In the genomic region with DNA sequence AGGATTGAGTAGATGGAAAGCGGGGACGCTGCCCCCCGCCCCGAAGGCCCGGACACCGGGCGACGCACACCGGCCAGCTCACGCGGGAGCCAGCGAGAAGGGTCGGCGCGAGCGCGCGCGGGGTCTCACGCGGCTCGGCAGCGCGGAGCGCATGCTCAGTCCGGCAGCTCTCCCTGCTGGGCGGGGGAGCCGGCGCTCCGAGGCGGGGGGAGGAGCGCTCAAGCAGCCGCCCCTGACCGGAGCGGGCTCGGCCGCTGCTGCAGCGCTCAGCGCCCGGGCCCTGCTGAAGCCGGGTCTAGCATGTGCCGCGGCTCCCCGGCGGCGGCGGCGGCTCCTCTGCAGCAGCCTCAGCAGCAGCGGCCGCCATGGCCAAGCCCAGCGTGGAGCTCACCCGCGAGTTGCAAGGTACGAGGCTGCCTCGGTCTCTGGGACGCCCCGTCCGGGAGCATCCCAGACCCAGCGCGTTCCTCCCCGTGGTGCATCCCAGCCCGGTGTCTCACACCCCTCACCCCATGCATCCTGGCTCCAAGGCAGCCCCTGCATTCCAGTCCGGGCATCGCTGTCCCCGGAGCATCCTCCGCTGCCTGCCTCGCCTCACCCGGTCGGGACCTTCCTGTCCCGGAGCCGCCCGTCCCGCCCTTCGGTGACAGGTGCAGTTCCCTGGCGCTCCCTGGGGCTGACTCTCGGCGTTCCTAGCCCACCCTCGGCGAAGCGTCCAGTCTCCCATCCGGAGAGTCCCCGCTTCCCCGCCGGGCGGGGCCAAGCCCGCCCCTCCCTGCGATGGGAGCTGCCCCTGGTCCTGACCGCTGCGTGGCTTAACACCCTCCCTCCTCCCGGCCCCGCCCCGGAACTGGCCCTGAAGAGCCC, we compare ENCODE assay signal across 2 cellular contexts.
TF ChIP-seq lines count a peak whose summit lies in the region.

A gene with protein sequence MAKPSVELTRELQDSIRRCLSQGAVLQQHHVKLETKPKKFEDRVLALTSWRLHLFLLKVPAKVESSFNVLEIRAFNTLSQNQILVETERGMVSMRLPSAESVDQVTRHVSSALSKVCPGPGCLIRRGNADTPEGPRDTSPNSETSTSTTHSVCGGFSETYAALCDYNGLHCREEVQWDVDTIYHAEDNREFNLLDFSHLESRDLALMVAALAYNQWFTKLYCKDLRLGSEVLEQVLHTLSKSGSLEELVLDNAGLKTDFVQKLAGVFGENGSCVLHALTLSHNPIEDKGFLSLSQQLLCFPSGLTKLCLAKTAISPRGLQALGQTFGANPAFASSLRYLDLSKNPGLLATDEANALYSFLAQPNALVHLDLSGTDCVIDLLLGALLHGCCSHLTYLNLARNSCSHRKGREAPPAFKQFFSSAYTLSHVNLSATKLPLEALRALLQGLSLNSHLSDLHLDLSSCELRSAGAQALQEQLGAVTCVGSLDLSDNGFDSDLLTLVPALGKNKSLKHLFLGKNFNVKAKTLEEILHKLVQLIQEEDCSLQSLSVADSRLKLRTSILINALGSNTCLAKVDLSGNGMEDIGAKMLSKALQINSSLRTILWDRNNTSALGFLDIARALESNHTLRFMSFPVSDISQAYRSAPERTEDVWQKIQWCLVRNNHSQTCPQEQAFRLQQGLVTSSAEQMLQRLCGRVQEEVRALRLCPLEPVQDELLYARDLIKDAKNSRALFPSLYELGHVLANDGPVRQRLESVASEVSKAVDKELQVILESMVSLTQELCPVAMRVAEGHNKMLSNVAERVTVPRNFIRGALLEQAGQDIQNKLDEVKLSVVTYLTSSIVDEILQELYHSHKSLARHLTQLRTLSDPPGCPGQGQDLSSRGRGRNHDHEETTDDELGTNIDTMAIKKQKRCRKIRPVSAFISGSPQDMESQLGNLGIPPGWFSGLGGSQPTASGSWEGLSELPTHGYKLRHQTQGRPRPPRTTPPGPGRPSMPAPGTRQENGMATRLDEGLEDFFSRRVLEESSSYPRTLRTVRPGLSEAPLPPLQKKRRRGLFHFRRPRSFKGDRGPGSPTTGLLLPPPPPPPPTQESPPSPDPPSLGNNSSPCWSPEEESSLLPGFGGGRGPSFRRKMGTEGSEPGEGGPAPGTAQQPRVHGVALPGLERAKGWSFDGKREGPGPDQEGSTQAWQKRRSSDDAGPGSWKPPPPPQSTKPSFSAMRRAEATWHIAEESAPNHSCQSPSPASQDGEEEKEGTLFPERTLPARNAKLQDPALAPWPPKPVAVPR (N-terminal part only) (plus strand): TSS at position 221 of the 867 bp plus-strand sequence. CDS start 145 bp downstream, at position 366.

TF ChIP-seq in HEK293, 187 proteins besides CTCF, POLR2A, EP300 and RAD21 (continued from another document and continues in another):
- TF ChIP-seq, protein P1, sequence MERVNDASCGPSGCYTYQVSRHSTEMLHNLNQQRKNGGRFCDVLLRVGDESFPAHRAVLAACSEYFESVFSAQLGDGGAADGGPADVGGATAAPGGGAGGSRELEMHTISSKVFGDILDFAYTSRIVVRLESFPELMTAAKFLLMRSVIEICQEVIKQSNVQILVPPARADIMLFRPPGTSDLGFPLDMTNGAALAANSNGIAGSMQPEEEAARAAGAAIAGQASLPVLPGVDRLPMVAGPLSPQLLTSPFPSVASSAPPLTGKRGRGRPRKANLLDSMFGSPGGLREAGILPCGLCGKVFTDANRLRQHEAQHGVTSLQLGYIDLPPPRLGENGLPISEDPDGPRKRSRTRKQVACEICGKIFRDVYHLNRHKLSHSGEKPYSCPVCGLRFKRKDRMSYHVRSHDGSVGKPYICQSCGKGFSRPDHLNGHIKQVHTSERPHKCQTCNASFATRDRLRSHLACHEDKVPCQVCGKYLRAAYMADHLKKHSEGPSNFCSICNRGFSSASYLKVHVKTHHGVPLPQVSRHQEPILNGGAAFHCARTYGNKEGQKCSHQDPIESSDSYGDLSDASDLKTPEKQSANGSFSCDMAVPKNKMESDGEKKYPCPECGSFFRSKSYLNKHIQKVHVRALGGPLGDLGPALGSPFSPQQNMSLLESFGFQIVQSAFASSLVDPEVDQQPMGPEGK (tag by site-specific recombination; IDR thresholded peaks at IDR 0.05) = peak; percentile 86
- TF ChIP-seq ZNF335 (tag by site-specific recombination; conservative IDR thresholded peaks at IDR 0.05) = peak; percentile 49
- no peak for TF ChIP-seq ZNF623 (tag by site-specific recombination; IDR thresholded peaks at IDR 0.05)
- no peak for TF ChIP-seq ZNF391 (tag by site-specific recombination; IDR thresholded peaks at IDR 0.05; ENCODE audit: borderline replicate concordance, low read depth)
- peak; percentile 88 for TF ChIP-seq KLF1 (tag by site-specific recombination; IDR thresholded peaks at IDR 0.05)
- peak; percentile 34; the same call in 1 of the 2 replicates for TF ChIP-seq ZNF341 (tag by site-specific recombination; IDR thresholded peaks at IDR 0.05; ENCODE audit: low read depth)
- TF ChIP-seq ZBTB17 (tag by site-specific recombination; IDR thresholded peaks at IDR 0.05) = peak; percentile 70
- TF ChIP-seq, protein P2, sequence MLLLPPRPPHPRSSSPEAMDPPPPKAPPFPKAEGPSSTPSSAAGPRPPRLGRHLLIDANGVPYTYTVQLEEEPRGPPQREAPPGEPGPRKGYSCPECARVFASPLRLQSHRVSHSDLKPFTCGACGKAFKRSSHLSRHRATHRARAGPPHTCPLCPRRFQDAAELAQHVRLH (tag by site-specific recombination; IDR thresholded peaks at IDR 0.05) = no peak
- TF ChIP-seq ZNF174 (tag by site-specific recombination; IDR thresholded peaks at IDR 0.05) = no peak
- peak; percentile 83 for TF ChIP-seq ZNF600 (tag by site-specific recombination; IDR thresholded peaks at IDR 0.05)
- TF ChIP-seq KLF16 (tag by site-specific recombination; IDR thresholded peaks at IDR 0.05) = peak; percentile 42
- peak; percentile 64 for TF ChIP-seq ZBTB48 (tag by site-specific recombination; IDR thresholded peaks at IDR 0.05)
- peak; percentile 53; the same call in 1 of the 2 replicates for TF ChIP-seq KLF7 (tag by site-specific recombination; IDR thresholded peaks at IDR 0.05; ENCODE audit: borderline replicate concordance)
- TF ChIP-seq, protein P3, sequence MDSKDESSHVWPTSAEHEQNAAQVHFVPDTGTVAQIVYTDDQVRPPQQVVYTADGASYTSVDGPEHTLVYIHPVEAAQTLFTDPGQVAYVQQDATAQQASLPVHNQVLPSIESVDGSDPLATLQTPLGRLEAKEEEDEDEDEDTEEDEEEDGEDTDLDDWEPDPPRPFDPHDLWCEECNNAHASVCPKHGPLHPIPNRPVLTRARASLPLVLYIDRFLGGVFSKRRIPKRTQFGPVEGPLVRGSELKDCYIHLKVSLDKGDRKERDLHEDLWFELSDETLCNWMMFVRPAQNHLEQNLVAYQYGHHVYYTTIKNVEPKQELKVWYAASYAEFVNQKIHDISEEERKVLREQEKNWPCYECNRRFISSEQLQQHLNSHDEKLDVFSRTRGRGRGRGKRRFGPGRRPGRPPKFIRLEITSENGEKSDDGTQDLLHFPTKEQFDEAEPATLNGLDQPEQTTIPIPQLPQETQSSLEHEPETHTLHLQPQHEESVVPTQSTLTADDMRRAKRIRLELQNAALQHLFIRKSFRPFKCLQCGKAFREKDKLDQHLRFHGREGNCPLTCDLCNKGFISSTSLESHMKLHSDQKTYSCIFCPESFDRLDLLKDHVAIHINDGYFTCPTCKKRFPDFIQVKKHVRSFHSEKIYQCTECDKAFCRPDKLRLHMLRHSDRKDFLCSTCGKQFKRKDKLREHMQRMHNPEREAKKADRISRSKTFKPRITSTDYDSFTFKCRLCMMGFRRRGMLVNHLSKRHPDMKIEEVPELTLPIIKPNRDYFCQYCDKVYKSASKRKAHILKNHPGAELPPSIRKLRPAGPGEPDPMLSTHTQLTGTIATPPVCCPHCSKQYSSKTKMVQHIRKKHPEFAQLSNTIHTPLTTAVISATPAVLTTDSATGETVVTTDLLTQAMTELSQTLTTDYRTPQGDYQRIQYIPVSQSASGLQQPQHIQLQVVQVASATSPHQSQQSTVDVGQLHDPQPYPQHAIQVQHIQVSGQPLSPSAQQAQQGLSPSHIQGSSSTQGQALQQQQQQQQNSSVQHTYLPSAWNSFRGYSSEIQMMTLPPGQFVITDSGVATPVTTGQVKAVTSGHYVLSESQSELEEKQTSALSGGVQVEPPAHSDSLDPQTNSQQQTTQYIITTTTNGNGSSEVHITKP (tag by site-specific recombination; IDR thresholded peaks at IDR 0.05) = peak; percentile 37
- no peak; the same call in 1 of the 2 replicates for TF ChIP-seq KLF9 (tag by site-specific recombination; IDR thresholded peaks at IDR 0.05; ENCODE audit: low read depth)
- 0 out of 2 replicates have a peak, but pooled peaks have one; percentile 15 for TF ChIP-seq ZNF629 (tag by site-specific recombination; IDR thresholded peaks at IDR 0.05)
- 0 out of 2 replicates have a peak, but pooled peaks have one; percentile 12 for TF ChIP-seq ZNF76 (tag by site-specific recombination; IDR thresholded peaks at IDR 0.05; ENCODE audit: borderline replicate concordance, low read depth)
- peak; percentile 87 for TF ChIP-seq SP2 (tag by site-specific recombination; IDR thresholded peaks at IDR 0.05)
- peak; percentile 85 for TF ChIP-seq SP3 (tag by site-specific recombination; IDR thresholded peaks at IDR 0.05)
- TF ChIP-seq BCL11A (tag by site-specific recombination; IDR thresholded peaks at IDR 0.05; ENCODE audit: low read depth) = no peak
- peak; percentile 55; the same call in 1 of the 2 replicates for TF ChIP-seq GLIS2 (tag by site-specific recombination; IDR thresholded peaks at IDR 0.05)

TF ChIP-seq in K562, 482 proteins besides CTCF, POLR2A, EP300 and RAD21 (continued from another document and continues in another):
- TF ChIP-seq, protein P4, sequence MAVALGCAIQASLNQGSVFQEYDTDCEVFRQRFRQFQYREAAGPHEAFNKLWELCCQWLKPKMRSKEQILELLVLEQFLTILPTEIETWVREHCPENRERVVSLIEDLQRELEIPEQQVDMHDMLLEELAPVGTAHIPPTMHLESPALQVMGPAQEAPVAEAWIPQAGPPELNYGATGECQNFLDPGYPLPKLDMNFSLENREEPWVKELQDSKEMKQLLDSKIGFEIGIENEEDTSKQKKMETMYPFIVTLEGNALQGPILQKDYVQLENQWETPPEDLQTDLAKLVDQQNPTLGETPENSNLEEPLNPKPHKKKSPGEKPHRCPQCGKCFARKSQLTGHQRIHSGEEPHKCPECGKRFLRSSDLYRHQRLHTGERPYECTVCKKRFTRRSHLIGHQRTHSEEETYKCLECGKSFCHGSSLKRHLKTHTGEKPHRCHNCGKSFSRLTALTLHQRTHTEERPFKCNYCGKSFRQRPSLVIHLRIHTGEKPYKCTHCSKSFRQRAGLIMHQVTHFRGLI (CRISPR knock-in tag; IDR thresholded peaks at IDR 0.05) = no peak
- no peak for TF ChIP-seq CREB1 (IDR thresholded peaks at IDR 0.05)
- TF ChIP-seq CREB1 (CRISPR knock-in tag; IDR thresholded peaks at IDR 0.05) = no peak
- TF ChIP-seq PTTG1 (tag; IDR thresholded peaks at IDR 0.05; ENCODE audit: low read depth) = no peak
- TF ChIP-seq FOSL1 (tag; conservative IDR thresholded peaks at IDR 0.05) = no peak
- no peak for TF ChIP-seq PTBP1 (IDR thresholded peaks at IDR 0.05; ENCODE audit: low read depth, low read length)
- TF ChIP-seq, protein P5, sequence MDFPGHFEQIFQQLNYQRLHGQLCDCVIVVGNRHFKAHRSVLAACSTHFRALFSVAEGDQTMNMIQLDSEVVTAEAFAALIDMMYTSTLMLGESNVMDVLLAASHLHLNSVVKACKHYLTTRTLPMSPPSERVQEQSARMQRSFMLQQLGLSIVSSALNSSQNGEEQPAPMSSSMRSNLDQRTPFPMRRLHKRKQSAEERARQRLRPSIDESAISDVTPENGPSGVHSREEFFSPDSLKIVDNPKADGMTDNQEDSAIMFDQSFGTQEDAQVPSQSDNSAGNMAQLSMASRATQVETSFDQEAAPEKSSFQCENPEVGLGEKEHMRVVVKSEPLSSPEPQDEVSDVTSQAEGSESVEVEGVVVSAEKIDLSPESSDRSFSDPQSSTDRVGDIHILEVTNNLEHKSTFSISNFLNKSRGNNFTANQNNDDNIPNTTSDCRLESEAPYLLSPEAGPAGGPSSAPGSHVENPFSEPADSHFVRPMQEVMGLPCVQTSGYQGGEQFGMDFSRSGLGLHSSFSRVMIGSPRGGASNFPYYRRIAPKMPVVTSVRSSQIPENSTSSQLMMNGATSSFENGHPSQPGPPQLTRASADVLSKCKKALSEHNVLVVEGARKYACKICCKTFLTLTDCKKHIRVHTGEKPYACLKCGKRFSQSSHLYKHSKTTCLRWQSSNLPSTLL (IDR thresholded peaks at IDR 0.05) = no peak
- no peak for TF ChIP-seq ZBTB7A (IDR thresholded peaks at IDR 0.05; ENCODE audit: borderline replicate concordance, control insufficient read depth, low read depth, low read length)
- TF ChIP-seq IFI16 (CRISPR knock-in tag; IDR thresholded peaks at IDR 0.05) = no peak
- TF ChIP-seq MEF2A (IDR thresholded peaks at IDR 0.05; ENCODE audit: control insufficient read depth, low read depth, low read length) = no peak
- TF ChIP-seq ZBTB17 (CRISPR knock-in tag; IDR thresholded peaks at IDR 0.05) = no peak
- no peak for TF ChIP-seq NFXL1 (CRISPR knock-in tag; IDR thresholded peaks at IDR 0.05)
- TF ChIP-seq PHB (CRISPR knock-in tag; IDR thresholded peaks at IDR 0.05) = no peak
- no peak for TF ChIP-seq ZNF830 (CRISPR knock-in tag; IDR thresholded peaks at IDR 0.05)
- peak; percentile 63 for TF ChIP-seq RBFOX2 (IDR thresholded peaks at IDR 0.05; ENCODE audit: low read depth, low read length)
- peak; percentile 61 for TF ChIP-seq L3MBTL2 (IDR thresholded peaks at IDR 0.05)
- TF ChIP-seq ATF1 (CRISPR knock-in tag; IDR thresholded peaks at IDR 0.05) = no peak
- TF ChIP-seq ATF1 (tag; IDR thresholded peaks at IDR 0.05) = no peak
- TF ChIP-seq ILK (tag; IDR thresholded peaks at IDR 0.05; ENCODE audit: borderline replicate concordance, low read depth) = no peak
- no peak for TF ChIP-seq SMARCA4 (IDR thresholded peaks at IDR 0.05)
- no peak for TF ChIP-seq ZFP1 (CRISPR knock-in tag; IDR thresholded peaks at IDR 0.05)
- no peak for TF ChIP-seq SUPT5H (IDR thresholded peaks at IDR 0.05)
- TF ChIP-seq, protein P6, sequence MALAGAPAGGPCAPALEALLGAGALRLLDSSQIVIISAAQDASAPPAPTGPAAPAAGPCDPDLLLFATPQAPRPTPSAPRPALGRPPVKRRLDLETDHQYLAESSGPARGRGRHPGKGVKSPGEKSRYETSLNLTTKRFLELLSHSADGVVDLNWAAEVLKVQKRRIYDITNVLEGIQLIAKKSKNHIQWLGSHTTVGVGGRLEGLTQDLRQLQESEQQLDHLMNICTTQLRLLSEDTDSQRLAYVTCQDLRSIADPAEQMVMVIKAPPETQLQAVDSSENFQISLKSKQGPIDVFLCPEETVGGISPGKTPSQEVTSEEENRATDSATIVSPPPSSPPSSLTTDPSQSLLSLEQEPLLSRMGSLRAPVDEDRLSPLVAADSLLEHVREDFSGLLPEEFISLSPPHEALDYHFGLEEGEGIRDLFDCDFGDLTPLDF (CRISPR knock-in tag; IDR thresholded peaks at IDR 0.05) = no peak
- TF ChIP-seq SETDB1 (IDR thresholded peaks at IDR 0.05; ENCODE audit: low read length) = no peak
- TF ChIP-seq, protein P7, sequence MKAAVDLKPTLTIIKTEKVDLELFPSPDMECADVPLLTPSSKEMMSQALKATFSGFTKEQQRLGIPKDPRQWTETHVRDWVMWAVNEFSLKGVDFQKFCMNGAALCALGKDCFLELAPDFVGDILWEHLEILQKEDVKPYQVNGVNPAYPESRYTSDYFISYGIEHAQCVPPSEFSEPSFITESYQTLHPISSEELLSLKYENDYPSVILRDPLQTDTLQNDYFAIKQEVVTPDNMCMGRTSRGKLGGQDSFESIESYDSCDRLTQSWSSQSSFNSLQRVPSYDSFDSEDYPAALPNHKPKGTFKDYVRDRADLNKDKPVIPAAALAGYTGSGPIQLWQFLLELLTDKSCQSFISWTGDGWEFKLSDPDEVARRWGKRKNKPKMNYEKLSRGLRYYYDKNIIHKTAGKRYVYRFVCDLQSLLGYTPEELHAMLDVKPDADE (conservative IDR thresholded peaks at IDR 0.05; ENCODE audit: control insufficient read depth, low read depth, low read length) = no peak
